Comparison of ENCODE assay signal across 9 cellular contexts in the genomic region with DNA sequence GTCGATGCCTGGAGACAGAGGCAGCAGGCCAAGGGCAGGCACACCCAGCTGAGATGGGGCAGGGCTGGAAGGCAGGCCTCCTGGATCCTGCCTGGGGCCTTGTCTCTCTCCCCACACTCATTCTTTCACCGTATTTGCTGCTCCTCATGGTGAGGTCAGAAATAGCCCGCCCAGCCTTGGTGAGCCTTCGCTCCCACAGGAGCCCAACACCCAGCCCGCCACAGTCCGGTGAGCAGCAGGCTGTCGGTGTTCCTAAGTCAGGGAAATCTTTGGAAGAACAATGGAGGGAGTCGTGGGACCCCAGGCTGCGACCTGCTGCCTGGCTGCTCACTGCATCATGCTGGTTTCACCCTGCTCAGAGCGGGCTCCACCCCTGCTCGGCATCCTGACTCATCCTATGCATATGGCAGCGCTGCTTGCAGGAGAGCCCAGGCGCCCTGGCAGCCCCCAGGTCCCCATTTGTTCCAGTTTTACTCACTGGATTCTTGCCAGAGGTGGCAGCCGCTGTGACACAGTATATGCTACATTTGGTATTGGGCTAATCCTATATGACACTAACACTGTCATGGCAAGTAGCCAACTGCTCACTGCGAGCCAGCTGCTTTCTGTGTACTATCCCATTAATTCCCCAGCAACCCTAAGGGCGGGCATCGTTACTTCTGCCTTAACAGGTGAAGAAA. TPM values are rescaled to one million over a fixed set of nuclear protein-coding genes. Genes with fewer than 3 reads are reported as not detected.
DNase-seq lines count a peak whose midpoint lies in the region; ATAC-seq, FAIRE-seq and TF ChIP-seq lines count a peak whose summit lies in the region.
"Had no signal": no experiment of that assay in that cellular context is flagged by ENCODE, and none has a peak within 500 bp of the region (broad histone marks: within the 10 kb centered on the region; RNA-seq: fewer than 3 reads in every experiment).

No MANE protein-coding gene starts in this region.

- DNase-seq in NCI-H524 treated with DMSO at 0.1 percent for 48 hours (lab: John Stamatoyannopoulos, UW) = peak; percentile 99
- DNase-seq in fibroblast of lung (ENCODE audit: low read depth in 2 of 2) = peak; percentile 51 to 80
- DNase-seq in stimulated activated naive B cell treated with anti-CD40 and anti-IgM and Interleukin-4, amounts not matched to agents 10 μg/mL and 1 μg/mL and 100 μg/mL, for 72 hours = no peak
- no peak for DNase-seq in omental fat pad (ENCODE audit: low spot score)
- no peak for DNase-seq in HPDE6-E6E7 (ENCODE audit: extremely low spot score)
- no peak for DNase-seq in HTR-8/SVneo (ENCODE audit: insufficient read length, low spot score)
- DNase-seq: left ventricle myocardium superior, NCI-H526 treated with DMSO at 0.1 percent for 48 hours had no signal

- H3K79me2 ChIP-seq in fibroblast of lung (ENCODE audit: control insufficient read depth, insufficient read depth, low read length) = no peaks in the 10 kb centered on the region

- no peaks in the 10 kb centered on the region for H3K9me3 Mint-ChIP-seq in stimulated activated naive B cell treated with anti-CD40 and anti-IgM and Interleukin-4, amounts not matched to agents 10 μg/mL and 1 μg/mL and 100 μg/mL, for 72 hours

- H3K27ac ChIP-seq in HUES64 (ENCODE audit: low read depth, low read length) = peak overlapping the region; percentile 62
- no peak overlapping the region for H3K27ac ChIP-seq in fibroblast of lung (ENCODE audit: insufficient read depth, low read length)

- peaks cover 19 to 34% of the 10 kb centered on the region in 2 donors for H3K4me1 Mint-ChIP-seq in stimulated activated naive B cell treated with anti-CD40 and anti-IgM and Interleukin-4, amounts not matched to agents 10 μg/mL and 1 μg/mL and 100 μg/mL, for 72 hours

- H3K4me1 ChIP-seq in HUES64 (ENCODE audit: insufficient read depth, low read length) (peaks cover 21% of the 10 kb centered on the region; the same call in 1 of the 2 replicates), fibroblast of lung (ENCODE audit: control insufficient read depth, extremely low read depth, insufficient read depth, low read length) (peaks cover 14% of the 10 kb centered on the region)

- TF ChIP-seq CTCF in fibroblast of lung (conservative IDR thresholded peaks at IDR 0.05 in 1 of 2, IDR thresholded peaks at IDR 0.05 in 1 of 2; ENCODE audit: low read depth in 1 of 2, low read length in 2 of 2) (no peak), omental fat pad (IDR thresholded peaks at IDR 0.05) (no peak)

- peak overlapping the region; percentile 24 for H3K9ac ChIP-seq in HUES64 (ENCODE audit: low read depth, low read length)
- no peak overlapping the region for H3K9ac ChIP-seq in fibroblast of lung (ENCODE audit: insufficient read depth, low read length)

- no peaks in the 10 kb centered on the region for H4K20me1 ChIP-seq in fibroblast of lung (ENCODE audit: control insufficient read depth, extremely low read depth, insufficient read depth, low read length)

- H3K4me3 Mint-ChIP-seq in stimulated activated naive B cell treated with anti-CD40 and anti-IgM and Interleukin-4, amounts not matched to agents 10 μg/mL and 1 μg/mL and 100 μg/mL, for 72 hours = no peak overlapping the region

- H3K9me3 ChIP-seq in HUES64 (ENCODE audit: insufficient read depth, low read depth, low read length) (no peaks in the 10 kb centered on the region), fibroblast of lung (ENCODE audit: control insufficient read depth, insufficient read depth, low read depth, low read length) (no peaks in the 10 kb centered on the region)

- H3K36me3 ChIP-seq in HUES64 (ENCODE audit: insufficient read depth, low read length) (0 out of 2 replicates have a peak, but pooled peaks cover 9% of the 10 kb centered on the region), fibroblast of lung (ENCODE audit: control insufficient read depth, insufficient read depth, low read length) (peaks cover 4% of the 10 kb centered on the region)

- H2AFZ ChIP-seq in fibroblast of lung (ENCODE audit: low read length) = no peak overlapping the region

- 68% methylated on average over 17 of the region's 17 CpGs for WGBS in HUES64

- ATAC-seq in stimulated activated naive B cell treated with anti-CD40 and anti-IgM and Interleukin-4, amounts not matched to agents 10 μg/mL and 1 μg/mL and 100 μg/mL, for 72 hours (replicated peaks) = peak in 1 of 2 donors; percentile 4
- ATAC-seq in omental fat pad (ENCODE audit: low FRiP score) = no peak

- H3K27me3 ChIP-seq in HUES64 (ENCODE audit: insufficient read depth, low read length) (no peaks in the 10 kb centered on the region), fibroblast of lung (ENCODE audit: control insufficient read depth, insufficient read depth, low read length) (no peaks in the 10 kb centered on the region)

- peak overlapping the region; percentile 37 for H3K27ac Mint-ChIP-seq in stimulated activated naive B cell treated with anti-CD40 and anti-IgM and Interleukin-4, amounts not matched to agents 10 μg/mL and 1 μg/mL and 100 μg/mL, for 72 hours

- no peak for FAIRE-seq in HTR-8/SVneo (lab: Jason Lieb, UNC)

- peaks cover 31 to 55% of the 10 kb centered on the region in 2 donors for H3K36me3 Mint-ChIP-seq in stimulated activated naive B cell treated with anti-CD40 and anti-IgM and Interleukin-4, amounts not matched to agents 10 μg/mL and 1 μg/mL and 100 μg/mL, for 72 hours

- H3K4me2 ChIP-seq in fibroblast of lung (ENCODE audit: extremely low read depth, insufficient read depth, low read length) = no peak overlapping the region

- H3K4me3 ChIP-seq in HUES64 (ENCODE audit: low read length) (no peak overlapping the region), fibroblast of lung (replicated peaks in 1 of 4; ENCODE audit: control extremely low read depth in 1 of 4, insufficient read depth in 1 of 4, low read depth in 3 of 4, low read length in 4 of 4) (no peak overlapping the region)

- H3K27me3 Mint-ChIP-seq in stimulated activated naive B cell treated with anti-CD40 and anti-IgM and Interleukin-4, amounts not matched to agents 10 μg/mL and 1 μg/mL and 100 μg/mL, for 72 hours = no peaks in the 10 kb centered on the region

RNA-seq across cellular contexts. Expression of a gene that starts 53.2 kb away (rescaled TPM):
- polyA plus RNA-seq in HUES64 (2013, experiment 1 of 2) = 20.3 TPM
- polyA plus RNA-seq in HUES64 (2013, experiment 2 of 2) = 24.7 TPM
- total RNA-seq in fibroblast of lung (37.5 and 52.0 TPM in 2 replicates), omental fat pad (10 to 100 TPM in 1 of 4 donors, 1 to 10 TPM in 3; 2.5 to 14.7 (median 4.0) TPM)
- 44.9 and 89.4 TPM in 2 replicates for polyA plus RNA-seq in fibroblast of lung
- polyA plus RNA-seq in fibroblast of lung (2012) = 37.5 and 69.5 TPM in 2 replicates
- 57.6 and 107 TPM in 2 replicates for polyA minus RNA-seq in fibroblast of lung (ENCODE audit: low replicate concordance)

Comparison
In these comparisons a context has a peak if more than half of its experiments do, and no peak if none do; other contexts are left out.
1. DNase-seq: peak in NCI-H524 treated with DMSO at 0.1 percent for 48 hours (single experiment) and fibroblast of lung (2 of 2); none in stimulated activated naive B cell treated with anti-CD40 and anti-IgM and Interleukin-4, amounts not matched to agents 10 μg/mL and 1 μg/mL and 100 μg/mL, for 72 hours (single experiment), omental fat pad (single experiment), HPDE6-E6E7 (single experiment) and HTR-8/SVneo (single experiment).